14 cellular contexts compared by ENCODE assay signal in the genomic region with DNA sequence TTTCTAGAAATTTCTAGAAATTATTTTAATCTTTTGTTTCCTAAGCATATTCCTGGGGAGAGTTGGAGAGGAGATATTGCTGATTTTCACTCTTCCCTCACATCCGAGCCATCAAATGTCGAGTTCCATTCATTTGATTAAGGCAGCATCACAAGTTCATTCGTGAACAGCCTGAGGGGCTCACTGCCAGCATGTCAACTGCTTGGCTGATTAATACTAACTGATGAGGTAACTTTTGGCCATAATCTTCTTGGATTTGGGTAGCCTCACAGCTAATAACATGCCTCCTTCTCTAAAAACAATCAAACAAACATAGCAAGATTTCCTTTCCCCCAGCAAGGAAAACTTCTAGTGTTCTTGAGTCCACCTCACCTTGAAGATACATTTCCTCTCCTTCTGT.
DNase-seq lines count a peak whose midpoint lies in the region; ATAC-seq and TF ChIP-seq lines count a peak whose summit lies in the region.
"Had no signal": no experiment of that assay in that cellular context is flagged by ENCODE, and none has a peak within 500 bp of the region (broad histone marks: within the 10 kb centered on the region; RNA-seq: fewer than 3 reads in every experiment).

No MANE protein-coding gene starts in this region.

- no peak for TF ChIP-seq CTCF in Panc1 (IDR thresholded peaks at IDR 0.05)
- no peak for TF ChIP-seq CTCF in esophagus squamous epithelium (IDR thresholded peaks at IDR 0.05)
- no peak for TF ChIP-seq CTCF in retinal pigment epithelial cell (conservative IDR thresholded peaks at IDR 0.05; ENCODE audit: low read depth, low read length)
- no peak for TF ChIP-seq CTCF in MM.1S (IDR thresholded peaks at IDR 0.05; ENCODE audit: low read length)

- H3K4me1 ChIP-seq in Panc1 (ENCODE audit: control insufficient read depth, insufficient read depth, low read length): peaks cover 25% of the 10 kb centered on the region
- H3K4me1 ChIP-seq in esophagus squamous epithelium: peaks cover 12 to 54% (median 13%) of the 10 kb centered on the region in 3 donors
- peaks cover 24% of the 10 kb centered on the region for H3K4me1 ChIP-seq in MM.1S (ENCODE audit: low read length)

- in situ Hi-C loops in Panc1 (cut with HindIII; ENCODE audit: low pct_unique_long_range_greater_than_20kb, low sequenced_read_pairs): no loop called here

- H3K27me3 ChIP-seq in Panc1 (ENCODE audit: control insufficient read depth, insufficient read depth, low read length) (no peaks in the 10 kb centered on the region), esophagus squamous epithelium (no peaks in the 10 kb centered on the region), MM.1S (replicated peaks; ENCODE audit: insufficient read depth, low read length) (no peaks in the 10 kb centered on the region)

- peak overlapping the region; percentile 9 for H3K27ac ChIP-seq in Panc1 (ENCODE audit: low read length)
- H3K27ac ChIP-seq in esophagus squamous epithelium: peak overlapping the region; percentile 52 to 72 (median 68)
- H3K27ac ChIP-seq in MM.1S (ENCODE audit: low read length): no peak overlapping the region
- H3K27ac ChIP-seq: 22Rv1 had no signal

- no peak for ATAC-seq in Panc1
- no peak for ATAC-seq in GM18520 (IDR thresholded peaks at IDR 0.05; ENCODE audit: unreplicated experiment)

- WGBS in esophagus squamous epithelium, 2 donors: 27 to 44% methylated on average over 3 of the region's 3 CpGs

- H3K9me3 ChIP-seq in Panc1 (ENCODE audit: control insufficient read depth, insufficient read depth, low read depth, low read length) (no peaks in the 10 kb centered on the region), esophagus squamous epithelium (no peaks in the 10 kb centered on the region), MM.1S (replicated peaks; ENCODE audit: insufficient read depth, low read length) (no peaks in the 10 kb centered on the region)

- BruUV-seq in Panc1 (replicated peaks; lab: Mats Ljungman, UMichigan): no TSS peak

- H2AFZ ChIP-seq in MM.1S (ENCODE audit: low read length): no peak overlapping the region

- H3K4me3 ChIP-seq in Panc1 (ENCODE audit: low read depth in 2 of 2, low read length in 2 of 2) (no peak overlapping the region), esophagus squamous epithelium (no peak overlapping the region), retinal pigment epithelial cell (ENCODE audit: low read length) (no peak overlapping the region), MM.1S (ENCODE audit: low read length) (no peak overlapping the region)
- H3K4me3 ChIP-seq: dorsolateral prefrontal cortex had no signal

- CTCF ChIA-PET in Panc1 (lab: Charles Lee): no interaction called here

- POLR2A ChIA-PET in Panc1 (lab: Charles Lee): no interaction called here

- H4K20me1 ChIP-seq in MM.1S (ENCODE audit: insufficient read depth, low read length): no peaks in the 10 kb centered on the region

- TF ChIP-seq POLR2A in esophagus squamous epithelium (IDR thresholded peaks at IDR 0.05): no peak

- no peaks in the 10 kb centered on the region for H3K79me2 ChIP-seq in MM.1S (ENCODE audit: low read length)

- H3K9me2 ChIP-seq in MM.1S (replicated peaks; ENCODE audit: insufficient read depth, low read length): no peaks in the 10 kb centered on the region

- no peak overlapping the region for H3K9ac ChIP-seq in MM.1S (ENCODE audit: low read length)

- H3K4me2 ChIP-seq in MM.1S (ENCODE audit: low read depth, low read length): no peak overlapping the region

- H3F3A ChIP-seq in MM.1S (ENCODE audit: insufficient read depth, low read length): no peaks in the 10 kb centered on the region

- H3K36me3 ChIP-seq in Panc1 (ENCODE audit: control insufficient read depth, insufficient read depth, low read length) (peaks cover 9% of the 10 kb centered on the region; the same call in 1 of the 2 replicates), esophagus squamous epithelium (peaks cover 0 to 75% (median 5%) of the 10 kb centered on the region in 3 donors), MM.1S (replicated peaks; ENCODE audit: insufficient read depth, low read length) (no peaks in the 10 kb centered on the region)

- intact Hi-C loops in Panc1 (cut with micrococcal nuclease; ENCODE audit: unreplicated experiment) (no loop called here), esophagus squamous epithelium (cut with DNase I) (no loop called here)

- DNase-seq in DMS 273 (lab: John Stamatoyannopoulos, UW; ENCODE audit: unreplicated experiment) (peak; percentile 10), DMS 273 treated with DMSO at 0.1 percent for 48 hours (lab: John Stamatoyannopoulos, UW) (no peak), Panc1 (ENCODE audit: low read depth, low spot score) (no peak), esophagus squamous epithelium (lab: John Stamatoyannopoulos, UW) (no peak), retinal pigment epithelial cell (ENCODE audit: low read depth) (peak; percentile 72), MM.1S (no peak)
- no peak for DNase-seq in stimulated activated CD4-positive, alpha-beta T cell treated with anti-CD3 and anti-CD28 coated beads, Interleukin-12 subunit alpha, Interleukin-12 subunit beta, amount 100 ng/mL, for 4 hours
- DNase-seq: COR-L47; foreskin melanocyte; H9; stimulated activated CD4-positive, alpha-beta T cell treated with anti-CD3 and anti-CD28 coated beads, Interleukin-4, amount 100 ng/mL, for 24 hours had no signal

Comparison
In these comparisons a context has a peak if more than half of its experiments do, and no peak if none do; other contexts are left out.
1. DNase-seq: peak in DMS 273 (single experiment) and retinal pigment epithelial cell (single experiment); none in DMS 273 treated with DMSO at 0.1 percent for 48 hours (single experiment), Panc1 (single experiment), esophagus squamous epithelium (single experiment), MM.1S (single experiment) and stimulated activated CD4-positive, alpha-beta T cell treated with anti-CD3 and anti-CD28 coated beads, Interleukin-12 subunit alpha, Interleukin-12 subunit beta, amount 100 ng/mL, for 4 hours (single experiment).